Comparison of ENCODE assay signal across 8 cellular contexts in the genomic region with DNA sequence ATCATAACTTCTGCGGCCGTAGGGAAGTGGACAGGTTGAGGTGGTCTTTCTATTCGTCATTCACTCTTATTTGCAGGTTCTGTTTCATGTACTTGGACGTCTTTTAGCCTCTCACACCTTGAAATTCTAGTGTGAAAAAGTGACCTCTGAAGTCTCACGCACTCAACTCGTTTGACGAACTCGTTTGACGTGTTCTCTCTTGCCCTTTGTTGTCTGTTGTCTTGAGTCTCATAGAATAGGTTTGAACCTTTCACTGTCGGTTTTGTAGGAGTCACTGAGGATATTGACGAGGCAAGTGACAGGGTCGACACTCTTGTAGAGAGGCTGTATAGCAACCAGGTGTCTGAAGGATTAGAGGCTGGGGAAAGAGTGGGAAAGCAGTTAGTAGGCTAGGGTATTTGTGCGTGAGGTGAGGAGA. TPM values are rescaled to one million over a fixed set of nuclear protein-coding genes. Genes with fewer than 3 reads are reported as not detected.
DNase-seq lines count a peak whose midpoint lies in the region; ATAC-seq, FAIRE-seq and TF ChIP-seq lines count a peak whose summit lies in the region.

No MANE protein-coding gene starts in this region.

- no peak for TF ChIP-seq RAD21 in H1 (IDR thresholded peaks at IDR 0.05 in 1 of 2, conservative IDR thresholded peaks at IDR 0.05 in 1 of 2; ENCODE audit: low read depth in 2 of 2, low read length in 2 of 2)

- peak overlapping the region; percentile 69 to 90 (median 78) for H3K9ac ChIP-seq in H1 (replicated peaks in 1 of 4; ENCODE audit: extremely low read depth in 1 of 4, low read depth in 3 of 4, low read length in 3 of 4)

- H3K4me1 Mint-ChIP-seq in naive thymus-derived CD8-positive, alpha-beta T cell, result peaks cover 18 to 40% (median 38%) of the 10 kb centered on the region in 4 donors

- H2AK5ac ChIP-seq in H1 (ENCODE audit: low read depth, low read length), result no peak overlapping the region; the same call in 1 of the 2 replicates

- H3K18ac ChIP-seq in H1 (ENCODE audit: extremely low read depth, low read length), result peak overlapping the region; percentile 80

- H3K27ac Mint-ChIP-seq in naive thymus-derived CD8-positive, alpha-beta T cell, result peak overlapping the region; percentile 88 to 99 (median 98)

- WGBS in H1 (ENCODE audit: extremely low coverage in 1 of 2, insufficient coverage in 1 of 2, insufficient read length in 1 of 2, insufficient replicate concordance in 2 of 2, low coverage in 1 of 2, low lambda C conversion rate in 2 of 2, missing lambda C conversion rate in 1 of 2), 2 experiments, result 5% methylated on average over 13 of the region's 13 CpGs; no CpG with 5 or more reads in 1 of the 2 experiments

- H2BK15ac ChIP-seq in H1 (ENCODE audit: low read length), result no peak overlapping the region

- no peak overlapping the region for H2BK20ac ChIP-seq in H1 (ENCODE audit: low read length)

- no peak overlapping the region for H3K23ac ChIP-seq in H1 (ENCODE audit: insufficient read length)

- POLR2A ChIA-PET in H1 (lab: Charles Lee; ENCODE audit: partially characterized antibody), result interaction anchor here (0.6 to 3.0 kb wide), 8 partner anchors 17 to 524 kb away, joined by 3 to 12 read pairs (median 3); a partner anchor contains a TSS
- POLR2A ChIA-PET in naive thymus-derived CD8-positive, alpha-beta T cell (lab: Charles Lee), result interaction anchor here (1.3 to 1.5 kb wide), 2 partner anchors 228 to 521 kb away, joined by 6 to 12 read pairs; a partner anchor contains a TSS

- peaks cover 0 to 2% of the 10 kb centered on the region in 2 experiments for H4K20me1 ChIP-seq in H1 (replicated peaks in 1 of 2; ENCODE audit: control insufficient read depth in 1 of 2, insufficient read depth in 2 of 2, low read length in 2 of 2)

- H3K4ac ChIP-seq in H1 (replicated peaks; ENCODE audit: insufficient read length, low read depth, low read length), result no peak overlapping the region

- peak overlapping the region; percentile 91 to 98 for H3K4me2 ChIP-seq in H1 (ENCODE audit: insufficient read depth in 1 of 2, low read depth in 2 of 2, low read length in 2 of 2)

- no peak for TF ChIP-seq CTCF in H1 (IDR thresholded peaks at IDR 0.05; ENCODE audit: control extremely low read depth in 1 of 3, insufficient read depth in 1 of 3, low read depth in 1 of 3, low read length in 3 of 3)

- H3K4me1 ChIP-seq in H1 (replicated peaks in 1 of 4; ENCODE audit: control insufficient read depth in 3 of 4, insufficient read depth in 4 of 4, low read length in 3 of 4), result peaks cover 0 to 8% (median 3%) of the 10 kb centered on the region in 4 experiments; a peak in 4 of 7 replicates

- peaks cover 5 to 46% of the 10 kb centered on the region in 2 experiments for H3K79me2 ChIP-seq in H1 (ENCODE audit: control insufficient read depth in 1 of 2, insufficient read depth in 2 of 2, low read length in 2 of 2)

- H3K9me3 ChIP-seq in H1 (ENCODE audit: insufficient read depth in 2 of 2, low read depth in 1 of 2, low read length in 1 of 2), result no peaks in the 10 kb centered on the region

- H3K4me3 ChIP-seq in H1 (ENCODE audit: extremely low read depth in 1 of 4, insufficient read depth in 2 of 4, low read depth in 3 of 4, low read length in 4 of 4), result peak overlapping the region; percentile 64 to 95 (median 79)

- H2BK5ac ChIP-seq in H1 (ENCODE audit: low read depth, low read length), result peak overlapping the region; percentile 57; the same call in 1 of the 2 replicates

- peak; percentile 15 to 61 for ATAC-seq in naive thymus-derived CD8-positive, alpha-beta T cell
- ATAC-seq in GM19035 (IDR thresholded peaks at IDR 0.05; ENCODE audit: unreplicated experiment), result no peak
- ATAC-seq in HG03045 (IDR thresholded peaks at IDR 0.05; ENCODE audit: unreplicated experiment), result no peak
- ATAC-seq in GM19324 (IDR thresholded peaks at IDR 0.05; ENCODE audit: low FRiP score, unreplicated experiment), result no peak

- TF ChIP-seq POLR2A in H1 (IDR thresholded peaks at IDR 0.05; ENCODE audit: control extremely low read depth in 1 of 2, low read depth in 2 of 2, low read length in 2 of 2), result no peak

- TF ChIP-seq EP300 in H1 (IDR thresholded peaks at IDR 0.05; ENCODE audit: borderline replicate concordance in 1 of 2, low read depth in 2 of 2, low read length in 2 of 2), result no peak

- H3K27ac ChIP-seq in H1 (ENCODE audit: low read depth, low read length), result peak overlapping the region; percentile 94

- H4K5ac ChIP-seq in H1 (ENCODE audit: insufficient read length, low read depth, low read length), result peak overlapping the region; percentile 35

- peaks cover 0 to 9% (median 6%) of the 10 kb centered on the region in 3 donors for H3K36me3 Mint-ChIP-seq in naive thymus-derived CD8-positive, alpha-beta T cell

- peak; percentile 73 for FAIRE-seq in H1 (lab: Jason Lieb, UNC)

- no peak overlapping the region for H2BK120ac ChIP-seq in H1 (replicated peaks; ENCODE audit: low read depth, low read length)

- peak overlapping the region; percentile 63 for H2AFZ ChIP-seq in H1 (ENCODE audit: low read length)

- no peaks in the 10 kb centered on the region for H3K27me3 Mint-ChIP-seq in naive thymus-derived CD8-positive, alpha-beta T cell

- no peak overlapping the region for H4K91ac ChIP-seq in H1 (replicated peaks; ENCODE audit: insufficient read length, low read length)

- H3K36me3 ChIP-seq in H1 (ENCODE audit: control insufficient read depth in 2 of 4, insufficient read depth in 4 of 4, low read length in 3 of 4), result peaks cover 0 to 8% (median 0%) of the 10 kb centered on the region in 4 experiments; a peak in 1 of 8 replicates

- H3K56ac ChIP-seq in H1 (replicated peaks; ENCODE audit: insufficient read length, low read depth, low read length), result peak overlapping the region; percentile 81

- H3K23me2 ChIP-seq in H1 (ENCODE audit: low read depth, low read length), result peaks cover 10% of the 10 kb centered on the region

- H3K79me1 ChIP-seq in H1 (ENCODE audit: low read depth, low read length), result no peaks in the 10 kb centered on the region

- CTCF ChIA-PET in H1 (lab: Charles Lee; ENCODE audit: partially characterized antibody), result interaction anchor here (0.7 to 1.1 kb wide), 4 partner anchors 65 to 917 kb away, joined by 3 to 4 read pairs (median 4); no protein-coding TSS in a partner anchor

- no peak overlapping the region for H4K8ac ChIP-seq in H1 (ENCODE audit: extremely low read depth, insufficient read depth, low read length)

- no peaks in the 10 kb centered on the region for H3K27me3 ChIP-seq in H1 (replicated peaks in 1 of 4; ENCODE audit: control insufficient read depth in 3 of 4, extremely low read depth in 1 of 4, insufficient read depth in 3 of 4, low read length in 3 of 4)

- no peaks in the 10 kb centered on the region for H3K9me3 Mint-ChIP-seq in naive thymus-derived CD8-positive, alpha-beta T cell

- DNase-seq in ELF-1 (ENCODE audit: low read depth, low spot score) (peak; percentile 68), LHCN-M2 (ENCODE audit: low read depth) (peak; percentile 26), T-helper 9 cell (peak; percentile 6), H1 (ENCODE audit: low read depth in 1 of 2, low spot score in 2 of 2) (no peak)
- DNase-seq in naive thymus-derived CD8-positive, alpha-beta T cell, result peak in 9 of 10 donors; percentile 2 to 87 (median 72)

- H2BK12ac ChIP-seq in H1 (ENCODE audit: low read depth, low read length), result no peak overlapping the region; the same call in 1 of the 2 replicates

- peak overlapping the region; percentile 80 to 93 (median 88) for H3K4me3 Mint-ChIP-seq in naive thymus-derived CD8-positive, alpha-beta T cell

- H3K14ac ChIP-seq in H1 (ENCODE audit: insufficient read length), result no peak overlapping the region

TF ChIP-seq in H1, 55 proteins besides CTCF, POLR2A, EP300 and RAD21 (continues in another document):
- TF ChIP-seq, protein P1, sequence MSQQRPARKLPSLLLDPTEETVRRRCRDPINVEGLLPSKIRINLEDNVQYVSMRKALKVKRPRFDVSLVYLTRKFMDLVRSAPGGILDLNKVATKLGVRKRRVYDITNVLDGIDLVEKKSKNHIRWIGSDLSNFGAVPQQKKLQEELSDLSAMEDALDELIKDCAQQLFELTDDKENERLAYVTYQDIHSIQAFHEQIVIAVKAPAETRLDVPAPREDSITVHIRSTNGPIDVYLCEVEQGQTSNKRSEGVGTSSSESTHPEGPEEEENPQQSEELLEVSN (IDR thresholded peaks at IDR 0.05), result peak; percentile 70; the same call in 1 of the 2 replicates

RNA-seq across cellular contexts. Expression of a gene that starts 1.1 kb away (rescaled TPM):
- 16.9 and 23.5 TPM in 2 replicates for total RNA-seq in LHCN-M2 (2014; rRNA removed)
- polyA plus RNA-seq in LHCN-M2 (2012), result 80.1 TPM
- 79.5 and 85.3 TPM in 2 replicates for total RNA-seq in H1 (2021; fragmentation: NEBNext Ultra II Directional; extraction: Animal tissue kit (Norgen Biotek cat#: 25700))
- polyA plus RNA-seq in H1 (2011; rRNA removed), result 5.9 and 9.5 TPM in 2 replicates
- 13.4 TPM for polyA plus RNA-seq in H1 (2011; cell fraction: cytosol; rRNA removed)
- 5.5 TPM for polyA plus RNA-seq in H1 (2011; cell fraction: nucleus; rRNA removed)
- 26.8 to 73.8 TPM (median 32.8 TPM) in 4 replicates for polyA plus RNA-seq in H1 (2012, experiment 1 of 2)
- polyA plus RNA-seq in H1 (2012, experiment 2 of 2), result 16.9 TPM
- 66.9 TPM for polyA plus RNA-seq in H1 (2013, experiment 1 of 2)
- 82.7 TPM for polyA plus RNA-seq in H1 (2013, experiment 2 of 2)
- 3.2 and 4.1 TPM in 2 replicates for polyA minus RNA-seq in H1 (2011; rRNA and poly(A)+ RNA removed)
- 7.3 TPM for polyA minus RNA-seq in H1 (2011; cell fraction: cytosol; rRNA and poly(A)+ RNA removed)
- polyA minus RNA-seq in H1 (2011; cell fraction: nucleus; rRNA and poly(A)+ RNA removed), result 10.2 TPM
- total RNA-seq in naive thymus-derived CD8-positive, alpha-beta T cell, result 10 to 100 TPM; 41.2 to 47.5 TPM
- 10 to 100 TPM; 17.3 to 20.1 (median 19.0) TPM for polyA plus RNA-seq in naive thymus-derived CD8-positive, alpha-beta T cell

Comparison
In these comparisons a context has a peak if more than half of its experiments do, and no peak if none do; other contexts are left out.
1. DNase-seq: peak in ELF-1 (single experiment), LHCN-M2 (single experiment), T-helper 9 cell (single experiment) and naive thymus-derived CD8-positive, alpha-beta T cell (9 of 10); none in H1 (0 of 2).
2. ATAC-seq: peak in naive thymus-derived CD8-positive, alpha-beta T cell (2 of 2); none in GM19035 (single experiment), HG03045 (single experiment) and GM19324 (single experiment).